In genomic region chr19:39696418-39696817, GRCh38 we compare ENCODE assay signal across 1 cellular context.
TF ChIP-seq lines count a peak whose summit lies in the region.

No MANE protein-coding gene starts in this region.

TF ChIP-seq in HEK293, 187 proteins besides CTCF, POLR2A, EP300 and RAD21 (continued from another document and continues in another):
- TF ChIP-seq ELK4 (IDR thresholded peaks at IDR 0.05; ENCODE audit: borderline replicate concordance, low read depth, low read length) (no peak), ZNF707 (tag by site-specific recombination; IDR thresholded peaks at IDR 0.05) (no peak), MZF1 (tag by site-specific recombination; IDR thresholded peaks at IDR 0.05; ENCODE audit: borderline replicate concordance) (no peak), GLIS1 (tag by site-specific recombination; IDR thresholded peaks at IDR 0.05) (0 out of 2 replicates have a peak, but pooled peaks have one; percentile 16), ZNF157 (tag by site-specific recombination; IDR thresholded peaks at IDR 0.05) (no peak), ZBTB20 (tag by site-specific recombination; IDR thresholded peaks at IDR 0.05) (no peak), PRDM10 (tag by site-specific recombination; IDR thresholded peaks at IDR 0.05) (no peak), ZNF133 (tag by site-specific recombination; IDR thresholded peaks at IDR 0.05) (no peak), ZNF488 (tag by site-specific recombination; IDR thresholded peaks at IDR 0.05) (no peak), ZNF747 (tag by site-specific recombination; IDR thresholded peaks at IDR 0.05) (no peak), PBX3 (CRISPR knock-in tag; IDR thresholded peaks at IDR 0.05) (no peak), ZNF560 (tag by site-specific recombination; IDR thresholded peaks at IDR 0.05; ENCODE audit: borderline replicate concordance) (no peak), ZSCAN16 (tag by site-specific recombination; IDR thresholded peaks at IDR 0.05) (no peak), ZNF580 (tag by site-specific recombination; IDR thresholded peaks at IDR 0.05) (no peak), ZNF843 (tag by site-specific recombination; IDR thresholded peaks at IDR 0.05) (no peak), YY2 (tag by site-specific recombination; IDR thresholded peaks at IDR 0.05) (no peak), ZNF513 (tag by site-specific recombination; IDR thresholded peaks at IDR 0.05) (no peak), ZNF266 (tag by site-specific recombination; IDR thresholded peaks at IDR 0.05; ENCODE audit: low read depth) (no peak), ZBTB7A (tag by site-specific recombination; IDR thresholded peaks at IDR 0.05; ENCODE audit: low read depth) (no peak), ZNF704 (tag by site-specific recombination; IDR thresholded peaks at IDR 0.05) (no peak), ZNF433 (tag by site-specific recombination; IDR thresholded peaks at IDR 0.05; ENCODE audit: low read depth) (no peak), MYNN (tag by site-specific recombination; IDR thresholded peaks at IDR 0.05; ENCODE audit: borderline replicate concordance) (no peak), ZNF112 (tag by site-specific recombination; IDR thresholded peaks at IDR 0.05) (no peak), OVOL3 (tag by site-specific recombination; IDR thresholded peaks at IDR 0.05) (no peak), ZNF404 (tag by site-specific recombination; IDR thresholded peaks at IDR 0.05) (no peak), ZNF677 (tag by site-specific recombination; IDR thresholded peaks at IDR 0.05) (no peak), ZEB2 (tag by site-specific recombination; IDR thresholded peaks at IDR 0.05) (no peak), ZNF148 (tag by site-specific recombination; IDR thresholded peaks at IDR 0.05; ENCODE audit: borderline replicate concordance) (no peak), KLF10 (tag by site-specific recombination; IDR thresholded peaks at IDR 0.05) (no peak), ZBTB1 (tag by site-specific recombination; IDR thresholded peaks at IDR 0.05) (no peak), ZIC2 (tag by site-specific recombination; IDR thresholded peaks at IDR 0.05) (no peak), ZNF692 (tag by site-specific recombination; IDR thresholded peaks at IDR 0.05) (0 out of 2 replicates have a peak, but pooled peaks have one; percentile 32), ZBTB8A (tag by site-specific recombination; IDR thresholded peaks at IDR 0.05) (no peak), ZNF558 (tag by site-specific recombination; IDR thresholded peaks at IDR 0.05) (no peak), ZXDB (tag by site-specific recombination; IDR thresholded peaks at IDR 0.05) (no peak), ZBTB6 (tag by site-specific recombination; IDR thresholded peaks at IDR 0.05) (no peak), BCL11B (tag by site-specific recombination; IDR thresholded peaks at IDR 0.05; ENCODE audit: low read depth) (no peak), ZNF670 (tag by site-specific recombination; IDR thresholded peaks at IDR 0.05; ENCODE audit: low read depth) (no peak), ZNF768 (tag by site-specific recombination; IDR thresholded peaks at IDR 0.05) (no peak), BCL6B (tag by site-specific recombination; IDR thresholded peaks at IDR 0.05) (no peak), ZNF501 (tag by site-specific recombination; IDR thresholded peaks at IDR 0.05) (no peak), HOXA7 (CRISPR knock-in tag; IDR thresholded peaks at IDR 0.05; ENCODE audit: borderline replicate concordance) (no peak), ZNF423 (tag by site-specific recombination; IDR thresholded peaks at IDR 0.05) (no peak), ZNF701 (tag by site-specific recombination; IDR thresholded peaks at IDR 0.05) (no peak), ZNF311 (tag by site-specific recombination; IDR thresholded peaks at IDR 0.05; ENCODE audit: borderline replicate concordance) (no peak), ZNF473 (tag by site-specific recombination; IDR thresholded peaks at IDR 0.05) (no peak)
